In genomic region chrX:109827772-109828171, GRCh38 we compare ENCODE assay signal across 20 cellular contexts.
"Had no signal": no experiment of that assay in that cellular context is flagged by ENCODE, and none has a peak within 500 bp of the region (broad histone marks: within the 10 kb centered on the region; RNA-seq: fewer than 3 reads in every experiment).

No MANE protein-coding gene starts in this region.

- H3K36me3 Mint-ChIP-seq: activated naive CD8-positive, alpha-beta T cell treated with anti-CD3 and anti-CD28 coated beads, Interleukin-2, amount 10 ng/mL, durations not matched to agents 7 days and 5 days had no signal

- H3K27ac ChIP-seq: adrenal gland, brain microvascular endothelial cell, cardiac muscle cell, WERI-Rb-1 had no signal

- H3K4me3 Mint-ChIP-seq: activated CD8-positive, alpha-beta T cell treated with anti-CD3 and anti-CD28 coated beads for 36 hours; activated naive CD8-positive, alpha-beta T cell treated with anti-CD3 and anti-CD28 coated beads, Interleukin-2, amount 10 ng/mL, durations not matched to agents 7 days and 5 days; T-helper 2 cell treated with Interferon-gamma antibody and Interleukin-4, amounts not matched to agents 5 μg/mL and 100 μg/mL, for 36 hours had no signal

- ATAC-seq: activated CD4-positive, CD25-positive, alpha-beta regulatory T cell treated with anti-CD3 and anti-CD28 coated beads, Interleukin-2, amount 50 U/mL, for 24 hours; activated CD8-positive, alpha-beta T cell treated with anti-CD3 and anti-CD28 coated beads for 36 hours had no signal

- H3K27me3 ChIP-seq: cardiac muscle cell, SJSA1 had no signal

- H3K4me3 ChIP-seq: adrenal gland, cardiac muscle cell, SJSA1 had no signal

- H3K36me3 ChIP-seq: adrenal gland, brain microvascular endothelial cell, cardiac muscle cell, SJSA1, WERI-Rb-1 had no signal

- H3K27me3 Mint-ChIP-seq: activated CD8-positive, alpha-beta T cell treated with anti-CD3 and anti-CD28 coated beads for 36 hours; activated naive CD8-positive, alpha-beta T cell treated with anti-CD3 and anti-CD28 coated beads, Interleukin-2, amount 10 ng/mL, durations not matched to agents 7 days and 5 days had no signal

- H3K9me3 Mint-ChIP-seq: activated CD8-positive, alpha-beta T cell treated with anti-CD3 and anti-CD28 coated beads for 36 hours; activated naive CD8-positive, alpha-beta T cell treated with anti-CD3 and anti-CD28 coated beads, Interleukin-2, amount 10 ng/mL, durations not matched to agents 7 days and 5 days; T-helper 2 cell treated with Interferon-gamma antibody and Interleukin-4, amounts not matched to agents 5 μg/mL and 100 μg/mL, for 36 hours had no signal

- DNase-seq: activated CD4-positive, alpha-beta T cell treated with anti-CD3 and anti-CD28 coated beads for 4 hours; activated CD8-positive, alpha-beta memory T cell treated with anti-CD3 and anti-CD28 coated beads, Interleukin-2, amount 50 U/mL, for 4 hours; activated CD8-positive, alpha-beta T cell treated with anti-CD3 and anti-CD28 coated beads for 36 hours; activated naive CD4-positive, alpha-beta T cell treated with anti-CD3 and anti-CD28 coated beads, Interleukin-2, amount 50 U/mL, for 16 hours; activated naive CD8-positive, alpha-beta T cell treated with anti-CD3 and anti-CD28 coated beads, Interleukin-2, amount 10 ng/mL, durations not matched to agents 7 days and 5 days; activated T-cell treated with anti-CD3 and anti-CD28 coated beads, Interleukin-2, amount 50 U/mL, for 1 hour; NCI-H1092; NCI-H1417; NCI-H2029; NCI-H2107; NCI-H2171 treated with DMSO at 0.1 percent for 48 hours; NCI-H510A; SHP77; WERI-Rb-1 had no signal

- H3K9me3 ChIP-seq: adrenal gland, SJSA1 had no signal

- H3K27ac Mint-ChIP-seq: activated CD8-positive, alpha-beta T cell treated with anti-CD3 and anti-CD28 coated beads for 36 hours; activated naive CD8-positive, alpha-beta T cell treated with anti-CD3 and anti-CD28 coated beads, Interleukin-2, amount 10 ng/mL, durations not matched to agents 7 days and 5 days; T-helper 2 cell treated with Interferon-gamma antibody and Interleukin-4, amounts not matched to agents 5 μg/mL and 100 μg/mL, for 36 hours had no signal
